8 cellular contexts compared by ENCODE assay signal in the genomic region with DNA sequence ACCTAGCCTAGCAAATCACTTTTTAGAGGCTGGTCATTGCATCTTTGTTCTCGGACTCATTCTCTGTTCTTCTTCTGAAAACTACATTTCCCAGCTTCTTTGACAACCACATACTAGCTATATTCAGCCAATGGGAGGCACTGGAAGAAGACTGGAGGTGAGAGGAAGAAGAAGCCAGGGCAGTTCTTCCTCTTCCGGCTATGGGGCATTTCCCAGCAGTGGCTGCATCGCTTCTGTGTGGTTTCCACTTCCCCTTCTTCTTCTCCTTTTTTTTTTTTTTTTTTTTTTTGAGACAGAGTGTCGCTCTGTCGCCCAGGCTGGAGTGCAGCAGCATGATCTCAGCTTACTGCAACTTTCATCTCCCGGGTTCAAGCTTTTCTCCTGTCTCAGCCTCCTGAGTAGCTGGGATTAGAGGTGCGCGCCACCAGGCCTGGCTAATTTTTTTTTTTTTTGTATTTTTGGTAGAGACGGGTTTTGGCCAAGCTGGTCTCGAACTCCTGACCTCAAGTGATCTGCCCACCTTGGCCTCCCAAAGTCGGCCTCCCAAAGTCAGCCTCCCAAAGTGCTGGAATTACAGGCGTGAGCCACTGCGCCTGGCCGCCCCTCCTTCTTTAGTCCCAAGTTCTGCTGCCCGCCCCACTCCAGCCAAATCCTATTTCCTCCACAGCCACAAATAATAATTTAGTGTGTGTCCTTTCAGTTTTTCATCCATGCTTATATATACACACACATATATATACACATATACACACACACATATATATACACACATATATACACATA. TPM values are rescaled to one million over a fixed set of nuclear protein-coding genes. Genes with fewer than 3 reads are reported as not detected.
DNase-seq lines count a peak whose midpoint lies in the region; ATAC-seq, FAIRE-seq and TF ChIP-seq lines count a peak whose summit lies in the region.

No MANE protein-coding gene starts in this region.

- no peaks in the 10 kb centered on the region for H3K36me3 ChIP-seq in Peyer's patch

- no peak for FAIRE-seq in H54 (lab: Jason Lieb, UNC)

- peak; percentile 22 for DNase-seq in activated CD8-positive, alpha-beta memory T cell treated with anti-CD3 and anti-CD28 coated beads, Interleukin-2, amount 50 U/mL, for 4 hours
- no peak for DNase-seq in activated CD8-positive, alpha-beta memory T cell treated with anti-CD3 and anti-CD28 coated beads, Interleukin-2, amount 50 U/mL, for 48 hours
- DNase-seq in Peyer's patch: peak in 2 of 3 donors; percentile 62 to 81
- DNase-seq in central memory CD4-positive, alpha-beta T cell: peak; percentile 55
- peak in 1 of 2 donors; percentile 27 for DNase-seq in stimulated activated naive CD8-positive, alpha-beta T cell treated with anti-CD3 and anti-CD28 coated beads, Interleukin-15, amount 100 ng/mL, for 72 hours
- DNase-seq in DMS153 (lab: John Stamatoyannopoulos, UW): no peak
- DNase-seq in H54 (ENCODE audit: insufficient read length, low spot score): no peak
- DNase-seq in erythroblast (lab: John Stamatoyannopoulos, UW): no peak

- no peak overlapping the region for H3K4me3 ChIP-seq in Peyer's patch

- no peak for TF ChIP-seq POLR2A in Peyer's patch (IDR thresholded peaks at IDR 0.05)
- no peak for TF ChIP-seq POLR2A in H54 (IDR thresholded peaks at IDR 0.05; ENCODE audit: low read depth, low read length)
- TF ChIP-seq POLR2A in erythroblast (IDR thresholded peaks at IDR 0.05; ENCODE audit: low read length): no peak

- no peaks in the 10 kb centered on the region for H3K9me3 Mint-ChIP-seq in stimulated activated naive CD8-positive, alpha-beta T cell treated with anti-CD3 and anti-CD28 coated beads, Interleukin-15, amount 100 ng/mL, for 72 hours

- peak overlapping the region; percentile 80 to 94 for H3K27ac Mint-ChIP-seq in stimulated activated naive CD8-positive, alpha-beta T cell treated with anti-CD3 and anti-CD28 coated beads, Interleukin-15, amount 100 ng/mL, for 72 hours

- peaks cover 22% of the 10 kb centered on the region for H3K4me1 Mint-ChIP-seq in stimulated activated naive CD8-positive, alpha-beta T cell treated with anti-CD3 and anti-CD28 coated beads, Interleukin-15, amount 100 ng/mL, for 72 hours

- no peaks in the 10 kb centered on the region for H3K27me3 ChIP-seq in Peyer's patch

- H3K4me1 ChIP-seq in Peyer's patch: peaks cover 0 to 3% (median 0%) of the 10 kb centered on the region in 4 donors

- no peaks in the 10 kb centered on the region for H3K27me3 Mint-ChIP-seq in stimulated activated naive CD8-positive, alpha-beta T cell treated with anti-CD3 and anti-CD28 coated beads, Interleukin-15, amount 100 ng/mL, for 72 hours

- no peaks in the 10 kb centered on the region for H3K9me3 ChIP-seq in Peyer's patch

- H3K4me3 Mint-ChIP-seq in stimulated activated naive CD8-positive, alpha-beta T cell treated with anti-CD3 and anti-CD28 coated beads, Interleukin-15, amount 100 ng/mL, for 72 hours: peak overlapping the region; percentile 70 to 81

- ATAC-seq in stimulated activated naive CD8-positive, alpha-beta T cell treated with anti-CD3 and anti-CD28 coated beads, Interleukin-15, amount 100 ng/mL, for 72 hours: peak; percentile 82

- no peak overlapping the region for H3K27ac ChIP-seq in Peyer's patch

- TF ChIP-seq CTCF in Peyer's patch (IDR thresholded peaks at IDR 0.05): no peak

RNA-seq across cellular contexts. Expression of a gene that starts 6.9 kb away (rescaled TPM):
- total RNA-seq in Peyer's patch: 10 to 100 TPM; 19.8 to 40.2 (median 31.6) TPM

RNA-seq across cellular contexts. Expression of a gene that starts 45.4 kb away (rescaled TPM):
- total RNA-seq in Peyer's patch: 10 to 100 TPM; 17.0 to 24.8 (median 21.5) TPM

Comparison
In these comparisons a context has a peak if more than half of its experiments do, and no peak if none do; other contexts are left out.
1. DNase-seq: peak in activated CD8-positive, alpha-beta memory T cell treated with anti-CD3 and anti-CD28 coated beads, Interleukin-2, amount 50 U/mL, for 4 hours (single experiment), Peyer's patch (2 of 3) and central memory CD4-positive, alpha-beta T cell (single experiment); none in activated CD8-positive, alpha-beta memory T cell treated with anti-CD3 and anti-CD28 coated beads, Interleukin-2, amount 50 U/mL, for 48 hours (single experiment), DMS153 (single experiment), H54 (single experiment) and erythroblast (0 of 2).